In genomic region chr3:40379674-40380306, GRCh38 we compare ENCODE assay signal across 32 cellular contexts. TPM values are rescaled to one million over a fixed set of nuclear protein-coding genes. Genes with fewer than 3 reads are reported as not detected.
"Had no signal": no experiment of that assay in that cellular context is flagged by ENCODE, and none has a peak within 500 bp of the region (broad histone marks: within the 10 kb centered on the region; RNA-seq: fewer than 3 reads in every experiment).

No MANE protein-coding gene starts in this region.

- H3K4me1 ChIP-seq: ascending aorta, colonic mucosa, gastroesophageal sphincter, prostate gland, sigmoid colon, suprapubic skin, tibial artery had no signal

- H3K4me1 Mint-ChIP-seq: brain; mesothelial cell of epicardium; nephron progenitor cell; stimulated activated memory B cell treated with anti-CD40 and anti-IgM and Interleukin-4, amounts not matched to agents 10 μg/mL and 1 μg/mL and 100 μg/mL, for 72 hours had no signal

- H3K27me3 Mint-ChIP-seq: stimulated activated memory B cell treated with anti-CD40 and anti-IgM and Interleukin-4, amounts not matched to agents 10 μg/mL and 1 μg/mL and 100 μg/mL, for 72 hours had no signal

- H3K36me3 Mint-ChIP-seq: brain, mesothelial cell of epicardium had no signal

- H3K9me3 ChIP-seq: ascending aorta, colonic mucosa, gastroesophageal sphincter, ovary, prostate gland, sigmoid colon, tibial artery had no signal

- H3K4me3 Mint-ChIP-seq: activated CD4-positive, alpha-beta memory T cell treated with anti-CD3 and anti-CD28 coated beads, Interleukin-2, amount 10 ng/mL, durations not matched to agents 7 days and 5 days; activated CD4-positive, alpha-beta T cell treated with anti-CD3 and anti-CD28 coated beads, Interleukin-2, amount 10 ng/mL, durations not matched to agents 24 days and 14 days; activated CD8-positive, alpha-beta memory T cell treated with anti-CD3 and anti-CD28 coated beads, Interleukin-2, amount 10 ng/mL, durations not matched to agents 7 days and 5 days; activated naive CD8-positive, alpha-beta T cell; brain; mesothelial cell of epicardium; naive B cell; nephron progenitor cell; stimulated activated memory B cell treated with anti-CD40 and anti-IgM and Interleukin-4, amounts not matched to agents 10 μg/mL and 1 μg/mL and 100 μg/mL, for 72 hours; T-helper 2 cell treated with Interferon-gamma antibody and Interleukin-4, amounts not matched to agents 5 μg/mL and 100 μg/mL, for 36 hours had no signal

- DNase-seq: activated CD4-positive, alpha-beta memory T cell treated with anti-CD3 and anti-CD28 coated beads, Interleukin-2, amount 10 ng/mL, durations not matched to agents 7 days and 5 days; activated CD4-positive, alpha-beta T cell treated with anti-CD3 and anti-CD28 coated beads, Interleukin-2, amount 10 ng/mL, durations not matched to agents 24 days and 14 days; activated CD8-positive, alpha-beta memory T cell treated with anti-CD3 and anti-CD28 coated beads, Interleukin-2, amount 10 ng/mL, durations not matched to agents 7 days and 5 days; activated gamma-delta T cell; cerebellar nuclear complex; colonic mucosa; effector CD8-positive, alpha-beta T cell; kidney; left colon; naive B cell; nephron progenitor cell; ovary; retina; sigmoid colon; small intestine; stimulated activated CD4-positive, alpha-beta T cell treated with anti-CD3 and anti-CD28 coated beads, Interleukin-4, amount 100 ng/mL, for 24 hours; tibial artery had no signal

- H2AFZ ChIP-seq: hepatocyte had no signal

- FAIRE-seq: endometrium, kidney, small intestine had no signal

- H3K27me3 ChIP-seq: ascending aorta, colonic mucosa, gastroesophageal sphincter, hepatocyte, ovary, sigmoid colon, suprapubic skin, tibial artery had no signal

- H3K27ac Mint-ChIP-seq: activated CD4-positive, alpha-beta memory T cell treated with anti-CD3 and anti-CD28 coated beads, Interleukin-2, amount 10 ng/mL, durations not matched to agents 7 days and 5 days; activated CD4-positive, alpha-beta T cell treated with anti-CD3 and anti-CD28 coated beads, Interleukin-2, amount 10 ng/mL, durations not matched to agents 24 days and 14 days; activated CD8-positive, alpha-beta memory T cell treated with anti-CD3 and anti-CD28 coated beads, Interleukin-2, amount 10 ng/mL, durations not matched to agents 7 days and 5 days; activated naive CD8-positive, alpha-beta T cell; brain; mesothelial cell of epicardium; naive B cell; nephron progenitor cell; stimulated activated memory B cell treated with anti-CD40 and anti-IgM and Interleukin-4, amounts not matched to agents 10 μg/mL and 1 μg/mL and 100 μg/mL, for 72 hours; T-helper 2 cell treated with Interferon-gamma antibody and Interleukin-4, amounts not matched to agents 5 μg/mL and 100 μg/mL, for 36 hours had no signal

- H3K79me2 ChIP-seq: hepatocyte had no signal

- H3K27ac ChIP-seq: ascending aorta, cardiac muscle cell, colonic mucosa, gastroesophageal sphincter, hepatocyte, ovary, prostate gland, sigmoid colon, suprapubic skin, tibial artery, VCaP had no signal

- H3K4me3 ChIP-seq: ascending aorta, cardiac muscle cell, colonic mucosa, gastroesophageal sphincter, hepatocyte, ovary, prostate gland, sigmoid colon, suprapubic skin, tibial artery had no signal

- ATAC-seq: activated CD8-positive, alpha-beta memory T cell treated with anti-CD3 and anti-CD28 coated beads, Interleukin-2, amount 10 ng/mL, durations not matched to agents 7 days and 5 days; gastroesophageal sphincter; left colon; stimulated activated memory B cell treated with anti-CD40 and anti-IgM and Interleukin-4, amounts not matched to agents 10 μg/mL and 1 μg/mL and 100 μg/mL, for 72 hours had no signal

- H3K36me3 ChIP-seq: ascending aorta, cardiac muscle cell, colonic mucosa, gastroesophageal sphincter, ovary, prostate gland, sigmoid colon, suprapubic skin, tibial artery had no signal

- H3K4me2 ChIP-seq: hepatocyte had no signal

RNA-seq across cellular contexts. Expression of gene ENTPD3, which starts 7.2 kb away (rescaled TPM):
- total RNA-seq: activated CD4-positive, alpha-beta memory T cell treated with anti-CD3 and anti-CD28 coated beads, Interleukin-2, amount 10 ng/mL, durations not matched to agents 7 days and 5 days; activated CD4-positive, alpha-beta T cell treated with anti-CD3 and anti-CD28 coated beads, Interleukin-2, amount 10 ng/mL, durations not matched to agents 24 days and 14 days; activated CD8-positive, alpha-beta memory T cell treated with anti-CD3 and anti-CD28 coated beads, Interleukin-2, amount 10 ng/mL, durations not matched to agents 7 days and 5 days; dermis microvascular lymphatic vessel endothelial cell had no signal
- polyA plus RNA-seq: liver had no signal
